8 cellular contexts compared by ENCODE assay signal in the genomic region with DNA sequence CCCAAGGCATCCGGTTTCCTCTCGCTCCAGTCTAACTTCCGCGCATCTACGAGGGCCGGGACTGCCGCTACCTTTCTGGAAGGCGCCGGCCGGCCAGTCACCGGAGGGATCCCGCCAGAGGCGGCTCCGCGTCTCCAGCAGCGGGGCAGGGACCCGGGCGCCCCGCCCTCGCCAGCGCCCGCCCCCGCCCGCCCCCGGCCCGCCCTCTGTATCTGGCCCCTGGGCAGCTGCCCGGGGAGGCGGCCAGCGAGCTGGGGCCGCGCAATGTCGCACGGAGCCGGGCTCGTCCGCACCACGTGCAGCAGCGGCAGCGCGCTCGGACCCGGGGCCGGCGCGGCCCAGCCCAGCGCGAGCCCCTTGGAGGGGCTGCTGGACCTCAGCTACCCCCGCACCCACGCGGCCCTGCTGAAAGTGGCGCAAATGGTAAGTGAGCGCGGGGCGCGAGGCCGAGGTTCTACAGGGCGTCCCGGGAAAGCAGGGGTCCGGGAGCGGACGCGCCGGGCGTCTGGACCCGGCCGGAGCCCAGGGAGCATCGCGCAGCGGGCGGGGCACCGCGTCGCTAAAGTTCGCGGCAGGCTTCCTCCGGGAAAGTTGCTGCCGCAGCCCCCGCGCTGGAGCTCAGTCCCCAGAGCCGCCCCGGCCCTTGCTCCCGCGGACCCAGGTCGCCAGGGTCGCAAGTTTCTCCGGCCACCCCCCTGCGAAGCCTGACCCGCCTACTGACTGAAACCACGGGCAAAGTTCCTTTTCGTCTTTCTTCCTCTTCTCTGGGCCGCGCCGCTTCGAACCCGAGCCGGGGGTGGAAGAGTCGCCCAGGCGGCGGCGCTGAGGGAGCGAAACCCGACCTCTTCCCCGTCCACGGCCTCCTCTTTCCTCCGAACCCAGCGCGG. TPM values are rescaled to one million over a fixed set of nuclear protein-coding genes. Genes with fewer than 3 reads are reported as not detected.
DNase-seq lines count a peak whose midpoint lies in the region; ATAC-seq and TF ChIP-seq lines count a peak whose summit lies in the region.

A gene with protein sequence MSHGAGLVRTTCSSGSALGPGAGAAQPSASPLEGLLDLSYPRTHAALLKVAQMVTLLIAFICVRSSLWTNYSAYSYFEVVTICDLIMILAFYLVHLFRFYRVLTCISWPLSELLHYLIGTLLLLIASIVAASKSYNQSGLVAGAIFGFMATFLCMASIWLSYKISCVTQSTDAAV (plus strand): TSS at position 211 of the 887 bp plus-strand sequence. CDS start 54 bp downstream, at position 265.

- H3K27ac ChIP-seq in fibroblast of lung (ENCODE audit: insufficient read depth, low read length) = peak within 1 kb of the TSS; percentile 57
- peak within 1 kb of the TSS; percentile 49 to 51 for H3K27ac ChIP-seq in tibial artery

- H3K9ac ChIP-seq in fibroblast of lung (ENCODE audit: insufficient read depth, low read length) = peak within 1 kb of the TSS; percentile 59

- no peaks in the 10 kb centered on the region for H3K27me3 Mint-ChIP-seq in natural killer cell treated with Interleukin-12 subunit alpha and Interleukin-12 subunit beta and Interleukin-15 and Interleukin-18, amount 100 ng/mL, for 72 hours

- peaks cover 38 to 47% of the 10 kb centered on the region in 2 donors for H3K4me1 Mint-ChIP-seq in natural killer cell treated with Interleukin-12 subunit alpha and Interleukin-12 subunit beta and Interleukin-15 and Interleukin-18, amount 100 ng/mL, for 72 hours (ENCODE audit: low read depth in 2 of 2)

- H3K4me3 ChIP-seq in fibroblast of lung (replicated peaks in 1 of 4; ENCODE audit: control extremely low read depth in 1 of 4, insufficient read depth in 1 of 4, low read depth in 3 of 4, low read length in 4 of 4) (peak within 1 kb of the TSS; percentile 49 to 81 (median 64)), tibial artery (peak within 1 kb of the TSS; percentile 58 to 78)

- H3K27me3 ChIP-seq in fibroblast of lung (ENCODE audit: control insufficient read depth, insufficient read depth, low read length) (no peaks in the 10 kb centered on the region), tibial artery (no peaks in the 10 kb centered on the region)

- H3K4me3 Mint-ChIP-seq in natural killer cell treated with Interleukin-12 subunit alpha and Interleukin-12 subunit beta and Interleukin-15 and Interleukin-18, amount 100 ng/mL, for 72 hours = peak within 1 kb of the TSS; percentile 91

- H3K4me1 ChIP-seq in fibroblast of lung (ENCODE audit: control insufficient read depth, extremely low read depth, insufficient read depth, low read length) (no peaks in the 10 kb centered on the region), tibial artery (peaks cover 0 to 6% (median 4%) of the 10 kb centered on the region in 4 donors)

- intact Hi-C loops in tibial artery (cut with DNase I; ENCODE audit: low total_unique reads) = no loop called here

- peak within 1 kb of the TSS; percentile 74 for H2AFZ ChIP-seq in fibroblast of lung (ENCODE audit: low read length)

- H3K9me3 Mint-ChIP-seq in natural killer cell treated with Interleukin-12 subunit alpha and Interleukin-12 subunit beta and Interleukin-15 and Interleukin-18, amount 100 ng/mL, for 72 hours = no peaks in the 10 kb centered on the region

- TF ChIP-seq CTCF in fibroblast of lung (conservative IDR thresholded peaks at IDR 0.05 in 1 of 2, IDR thresholded peaks at IDR 0.05 in 1 of 2; ENCODE audit: low read depth in 1 of 2, low read length in 2 of 2) = no peak
- no peak for TF ChIP-seq CTCF in tibial artery (IDR thresholded peaks at IDR 0.05)

- H3K36me3 Mint-ChIP-seq in natural killer cell treated with Interleukin-12 subunit alpha and Interleukin-12 subunit beta and Interleukin-15 and Interleukin-18, amount 100 ng/mL, for 72 hours = no peaks in the 10 kb centered on the region

- no peaks in the 10 kb centered on the region for H3K9me3 ChIP-seq in fibroblast of lung (ENCODE audit: control insufficient read depth, insufficient read depth, low read depth, low read length)
- no peaks in the 10 kb centered on the region for H3K9me3 ChIP-seq in tibial artery

- H3K36me3 ChIP-seq in fibroblast of lung (ENCODE audit: control insufficient read depth, insufficient read depth, low read length) = no peaks in the 10 kb centered on the region
- H3K36me3 ChIP-seq in tibial artery = no peaks in the 10 kb centered on the region

- ATAC-seq in GM18499 (IDR thresholded peaks at IDR 0.05; ENCODE audit: insufficient read depth, unreplicated experiment) (peak; percentile 47), HG02840 (IDR thresholded peaks at IDR 0.05; ENCODE audit: low FRiP score, unreplicated experiment) (peak; percentile 49)
- peak; percentile 83 to 89 for ATAC-seq in natural killer cell treated with Interleukin-12 subunit alpha and Interleukin-12 subunit beta and Interleukin-15 and Interleukin-18, amount 100 ng/mL, for 72 hours

- peak within 1 kb of the TSS; percentile 80 for H3K4me2 ChIP-seq in fibroblast of lung (ENCODE audit: extremely low read depth, insufficient read depth, low read length)

- H3K27ac Mint-ChIP-seq in natural killer cell treated with Interleukin-12 subunit alpha and Interleukin-12 subunit beta and Interleukin-15 and Interleukin-18, amount 100 ng/mL, for 72 hours = peak within 1 kb of the TSS; percentile 80 to 91

- no peaks in the 10 kb centered on the region for H4K20me1 ChIP-seq in fibroblast of lung (ENCODE audit: control insufficient read depth, extremely low read depth, insufficient read depth, low read length)

- DNase-seq in OCI-M1 (lab: John Stamatoyannopoulos, UW) = peak; percentile 64
- peak; percentile 50 for DNase-seq in activated T-helper 1 cell treated with Interleukin-2 at 50 U/mL for 16 hours (ENCODE audit: low read depth)
- peak; percentile 50 to 53 for DNase-seq in fibroblast of lung (ENCODE audit: low read depth in 2 of 2)
- DNase-seq in natural killer cell treated with Interleukin-12 subunit alpha and Interleukin-12 subunit beta and Interleukin-15 and Interleukin-18, amount 100 ng/mL, for 72 hours (ENCODE audit: low spot score) = peak; percentile 78
- DNase-seq in tibial artery = peak; percentile 52 to 80
- no peak for DNase-seq in NCI-H2171 (lab: John Stamatoyannopoulos, UW)

- H3K79me2 ChIP-seq in fibroblast of lung (ENCODE audit: control insufficient read depth, insufficient read depth, low read length) = peaks cover 4% of the 10 kb centered on the region

RNA-seq across cellular contexts. Expression of the gene that starts here (rescaled TPM):
- 3.3 and 3.5 TPM in 2 replicates for total RNA-seq in fibroblast of lung
- polyA plus RNA-seq in fibroblast of lung = 9.3 and 14.3 TPM in 2 replicates
- 8.3 and 11.6 TPM in 2 replicates for polyA plus RNA-seq in fibroblast of lung (2012)
- polyA minus RNA-seq in fibroblast of lung (ENCODE audit: low replicate concordance) = 17.6 and 22.4 TPM in 2 replicates
- 10 to 100 TPM; 17.5 to 34.5 TPM for total RNA-seq in natural killer cell treated with Interleukin-12 subunit alpha and Interleukin-12 subunit beta and Interleukin-15 and Interleukin-18, amount 100 ng/mL, for 72 hours
